In genomic region chr1:68180441-68181164, GRCh38 we compare ENCODE assay signal across 1 cellular context.
TF ChIP-seq lines count a peak whose summit lies in the region.

No MANE protein-coding gene starts in this region.

TF ChIP-seq in GM23338, 12 proteins besides CTCF, POLR2A, EP300 and RAD21 (continued from another document):
- TF ChIP-seq REST (IDR thresholded peaks at IDR 0.05; ENCODE audit: unreplicated experiment) (no peak), ETS1 (IDR thresholded peaks at IDR 0.05) (no peak), STAT1 (IDR thresholded peaks at IDR 0.05; ENCODE audit: unreplicated experiment) (no peak), ZNF331 (CRISPR knock-in tag; IDR thresholded peaks at IDR 0.05; ENCODE audit: low read depth) (no peak)
